1 cellular context compared by ENCODE assay signal in the genomic region with DNA sequence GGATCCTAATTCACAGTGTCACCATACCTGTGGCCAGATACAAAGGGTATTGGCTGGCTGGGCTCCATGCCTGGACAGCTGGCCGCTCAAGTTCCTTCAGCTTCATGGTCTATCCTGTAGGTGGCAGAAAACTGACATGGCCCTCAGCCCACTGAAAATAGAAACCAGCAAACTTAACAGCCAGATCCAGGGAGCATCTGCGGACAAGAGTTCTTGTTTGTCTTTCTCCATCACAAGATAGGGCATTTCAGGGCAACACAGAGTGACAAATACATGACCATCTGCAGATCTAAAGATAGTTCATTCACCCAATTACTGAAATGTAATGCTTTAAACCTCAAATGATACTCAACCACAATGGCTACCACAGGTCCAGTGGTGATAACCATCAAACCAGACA.
TF ChIP-seq lines count a peak whose summit lies in the region.

No MANE protein-coding gene starts in this region.

TF ChIP-seq in HepG2, 621 proteins besides CTCF, POLR2A, EP300 and RAD21:
- TF ChIP-seq SMC3 (IDR thresholded peaks at IDR 0.05; ENCODE audit: low read length) (0 out of 2 replicates have a peak, but pooled peaks have one; percentile 14), HNRNPL (IDR thresholded peaks at IDR 0.05; ENCODE audit: low read depth, low read length) (no peak), HNRNPK (IDR thresholded peaks at IDR 0.05; ENCODE audit: low read depth, low read length, poor library complexity, severe bottlenecking) (no peak), ZNF7 (CRISPR knock-in tag; IDR thresholded peaks at IDR 0.05) (no peak), HDAC1 (CRISPR knock-in tag; IDR thresholded peaks at IDR 0.05) (no peak), ZNF510 (CRISPR knock-in tag; IDR thresholded peaks at IDR 0.05; ENCODE audit: low read depth) (no peak), DNMT3B (CRISPR knock-in tag; conservative IDR thresholded peaks at IDR 0.05) (no peak), ZNF12 (CRISPR knock-in tag; IDR thresholded peaks at IDR 0.05) (no peak), XRCC5 (optimal IDR thresholded peaks at IDR 0.05; ENCODE audit: low read length) (peak; percentile 25), TBP (CRISPR knock-in tag; IDR thresholded peaks at IDR 0.05) (no peak), NFYC (CRISPR knock-in tag; IDR thresholded peaks at IDR 0.05) (no peak), ZNF205 (CRISPR knock-in tag; IDR thresholded peaks at IDR 0.05) (no peak)
- TF ChIP-seq, protein P1, sequence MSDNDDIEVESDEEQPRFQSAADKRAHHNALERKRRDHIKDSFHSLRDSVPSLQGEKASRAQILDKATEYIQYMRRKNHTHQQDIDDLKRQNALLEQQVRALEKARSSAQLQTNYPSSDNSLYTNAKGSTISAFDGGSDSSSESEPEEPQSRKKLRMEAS (IDR thresholded peaks at IDR 0.05): no peak
- TF ChIP-seq, protein P2, sequence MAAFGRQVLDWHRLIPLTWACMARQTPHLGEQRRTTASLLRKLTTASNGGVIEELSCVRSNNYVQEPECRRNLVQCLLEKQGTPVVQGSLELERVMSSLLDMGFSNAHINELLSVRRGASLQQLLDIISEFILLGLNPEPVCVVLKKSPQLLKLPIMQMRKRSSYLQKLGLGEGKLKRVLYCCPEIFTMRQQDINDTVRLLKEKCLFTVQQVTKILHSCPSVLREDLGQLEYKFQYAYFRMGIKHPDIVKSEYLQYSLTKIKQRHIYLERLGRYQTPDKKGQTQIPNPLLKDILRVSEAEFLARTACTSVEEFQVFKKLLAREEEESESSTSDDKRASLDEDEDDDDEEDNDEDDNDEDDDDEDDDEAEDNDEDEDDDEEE (CRISPR knock-in tag; IDR thresholded peaks at IDR 0.05): no peak
- TF ChIP-seq, protein P3, sequence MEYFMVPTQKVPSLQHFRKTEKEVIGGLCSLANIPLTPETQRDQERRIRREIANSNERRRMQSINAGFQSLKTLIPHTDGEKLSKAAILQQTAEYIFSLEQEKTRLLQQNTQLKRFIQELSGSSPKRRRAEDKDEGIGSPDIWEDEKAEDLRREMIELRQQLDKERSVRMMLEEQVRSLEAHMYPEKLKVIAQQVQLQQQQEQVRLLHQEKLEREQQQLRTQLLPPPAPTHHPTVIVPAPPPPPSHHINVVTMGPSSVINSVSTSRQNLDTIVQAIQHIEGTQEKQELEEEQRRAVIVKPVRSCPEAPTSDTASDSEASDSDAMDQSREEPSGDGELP (IDR thresholded peaks at IDR 0.05; ENCODE audit: borderline replicate concordance, low read depth): peak; percentile 21; the same call in 1 of the 2 replicates
